Comparison of ENCODE assay signal across 22 cellular contexts in the genomic region with DNA sequence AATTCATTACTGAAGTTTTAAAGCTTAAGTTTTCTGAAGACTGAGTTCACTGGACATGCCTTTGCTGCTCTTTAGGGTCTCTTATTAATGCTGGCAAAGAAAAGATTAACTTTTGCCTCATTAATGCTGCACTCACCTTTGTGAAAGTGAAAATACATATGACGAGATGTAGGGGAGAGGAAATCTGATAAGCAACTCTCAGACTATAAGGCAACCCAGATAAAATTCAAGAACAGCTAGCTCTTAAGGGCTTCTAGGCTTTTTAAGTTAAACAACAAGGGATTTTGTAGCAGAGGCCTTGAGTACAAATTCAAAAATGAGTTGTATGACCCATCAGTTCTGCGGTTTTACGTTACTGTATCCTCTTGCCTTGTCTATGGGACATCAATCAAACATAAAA.
DNase-seq lines count a peak whose midpoint lies in the region; ATAC-seq, FAIRE-seq and TF ChIP-seq lines count a peak whose summit lies in the region.
"Had no signal": no experiment of that assay in that cellular context is flagged by ENCODE, and none has a peak within 500 bp of the region (broad histone marks: within the 10 kb centered on the region; RNA-seq: fewer than 3 reads in every experiment).

No MANE protein-coding gene starts in this region.

- peaks cover 5% of the 10 kb centered on the region for H3K36me3 Mint-ChIP-seq in activated naive CD8-positive, alpha-beta T cell
- H3K36me3 Mint-ChIP-seq in activated naive CD8-positive, alpha-beta T cell treated with anti-CD3 and anti-CD28 coated beads for 36 hours: peaks cover 16% of the 10 kb centered on the region
- peaks cover 9% of the 10 kb centered on the region for H3K36me3 Mint-ChIP-seq in T-helper 17 cell (ENCODE audit: low read depth)

- no peak for FAIRE-seq in kidney (lab: Jason Lieb, UNC)
- FAIRE-seq: HepG2 had no signal

- no peak overlapping the region for H3K4me3 ChIP-seq in left lung
- no peak overlapping the region for H3K4me3 ChIP-seq in kidney (ENCODE audit: low read length in 2 of 2)
- H3K4me3 ChIP-seq: PC-9, spleen, tibial nerve had no signal

- ATAC-seq in GM18511 (IDR thresholded peaks at IDR 0.05; ENCODE audit: unreplicated experiment) (peak; percentile 39), T-helper 17 cell (peak; percentile 68), left lung (peak; percentile 43), GM21367 (IDR thresholded peaks at IDR 0.05; ENCODE audit: unreplicated experiment) (no peak)

- no peak for DNase-seq in activated naive CD8-positive, alpha-beta T cell treated with anti-CD3 and anti-CD28 coated beads for 36 hours
- DNase-seq in T-helper 17 cell (no peak), left lung (no peak), kidney (no peak)
- DNase-seq: amniotic stem cell; GF-D8; GOT3; mesendoderm; NCI-H2081; NCI-H345; occipital lobe; PC-9; SHP77; spleen; stimulated activated CD4-positive, alpha-beta T cell treated with anti-CD3 and anti-CD28 coated beads, Interleukin-4, amount 100 ng/mL, for 1 hour; stimulated activated naive CD4-positive, alpha-beta T cell treated with Interleukin-2 at 50 U/mL for 16 hours had no signal

- H3K27ac ChIP-seq in left lung: peak overlapping the region in 1 of 2 donors; percentile 34
- no peak overlapping the region for H3K27ac ChIP-seq in kidney (ENCODE audit: low read depth in 2 of 2, low read length in 2 of 2)
- H3K27ac ChIP-seq: PC-9, spleen, tibial nerve had no signal

- H3K27ac Mint-ChIP-seq in activated naive CD8-positive, alpha-beta T cell: peak overlapping the region; percentile 69
- H3K27ac Mint-ChIP-seq in activated naive CD8-positive, alpha-beta T cell treated with anti-CD3 and anti-CD28 coated beads for 36 hours: no peak overlapping the region
- H3K27ac Mint-ChIP-seq in T-helper 17 cell: peak overlapping the region; percentile 68
- H3K27ac Mint-ChIP-seq: dendritic cell treated with granulocyte-macrophage colony-stimulating factor and Interleukin-4, amounts not matched to agents 40 ng/mL and 50 ng/mL, for 4 days had no signal

- H3K4me1 ChIP-seq in left lung (peaks cover 0 to 6% of the 10 kb centered on the region in 2 donors), kidney (ENCODE audit: control insufficient read depth in 1 of 2, insufficient read depth in 1 of 2, low read depth in 1 of 2, low read length in 2 of 2) (no peaks in the 10 kb centered on the region)
- H3K4me1 ChIP-seq: tibial nerve had no signal

- H3K9me3 ChIP-seq in T-helper 17 cell (ENCODE audit: control insufficient read depth, low read length, poor library complexity, severe bottlenecking) (no peaks in the 10 kb centered on the region), left lung (no peaks in the 10 kb centered on the region), kidney (ENCODE audit: control insufficient read depth in 1 of 2, low read length in 2 of 2) (no peaks in the 10 kb centered on the region)
- H3K9me3 ChIP-seq: spleen, tibial nerve had no signal

- H3K36me3 ChIP-seq in left lung (peaks cover 0 to 76% of the 10 kb centered on the region in 2 donors), kidney (ENCODE audit: control insufficient read depth in 1 of 2, insufficient read depth in 2 of 2, low read length in 2 of 2) (peaks cover 4 to 12% of the 10 kb centered on the region in 2 donors)

- H3K27me3 ChIP-seq in left lung: no peaks in the 10 kb centered on the region
- H3K27me3 ChIP-seq: spleen, tibial nerve had no signal

- H3K4me3 Mint-ChIP-seq in activated naive CD8-positive, alpha-beta T cell: no peak overlapping the region
- H3K4me3 Mint-ChIP-seq in activated naive CD8-positive, alpha-beta T cell treated with anti-CD3 and anti-CD28 coated beads for 36 hours: no peak overlapping the region
- no peak overlapping the region for H3K4me3 Mint-ChIP-seq in T-helper 17 cell
- H3K4me3 Mint-ChIP-seq: dendritic cell treated with granulocyte-macrophage colony-stimulating factor and Interleukin-4, amounts not matched to agents 40 ng/mL and 50 ng/mL, for 4 days had no signal

- no peaks in the 10 kb centered on the region for H3K9me3 Mint-ChIP-seq in activated naive CD8-positive, alpha-beta T cell (ENCODE audit: low read depth)
- no peaks in the 10 kb centered on the region for H3K9me3 Mint-ChIP-seq in activated naive CD8-positive, alpha-beta T cell treated with anti-CD3 and anti-CD28 coated beads for 36 hours
- H3K9me3 Mint-ChIP-seq: dendritic cell treated with granulocyte-macrophage colony-stimulating factor and Interleukin-4, amounts not matched to agents 40 ng/mL and 50 ng/mL, for 4 days had no signal

- intact Hi-C loops in left lung (cut with DNase I) (no loop called here), kidney (cut with DNase I) (no loop called here)

- peaks cover 18% of the 10 kb centered on the region for H3K4me1 Mint-ChIP-seq in activated naive CD8-positive, alpha-beta T cell (ENCODE audit: low read depth)
- peaks cover 18% of the 10 kb centered on the region for H3K4me1 Mint-ChIP-seq in activated naive CD8-positive, alpha-beta T cell treated with anti-CD3 and anti-CD28 coated beads for 36 hours
- H3K4me1 Mint-ChIP-seq in T-helper 17 cell: peaks cover 17% of the 10 kb centered on the region

- H3K9ac ChIP-seq in kidney (ENCODE audit: low read length in 2 of 2): no peak overlapping the region

- TF ChIP-seq CTCF in left lung (IDR thresholded peaks at IDR 0.05) (no peak), kidney (IDR thresholded peaks at IDR 0.05; ENCODE audit: borderline replicate concordance, extremely low read depth, insufficient read depth) (no peak)

- no peaks in the 10 kb centered on the region for H3K27me3 Mint-ChIP-seq in activated naive CD8-positive, alpha-beta T cell
- H3K27me3 Mint-ChIP-seq in activated naive CD8-positive, alpha-beta T cell treated with anti-CD3 and anti-CD28 coated beads for 36 hours: no peaks in the 10 kb centered on the region
- H3K27me3 Mint-ChIP-seq in T-helper 17 cell: no peaks in the 10 kb centered on the region
- H3K27me3 Mint-ChIP-seq: dendritic cell treated with granulocyte-macrophage colony-stimulating factor and Interleukin-4, amounts not matched to agents 40 ng/mL and 50 ng/mL, for 4 days had no signal
